ENCODE assay signal across 8 cellular contexts in genomic region chrX:46912098-46912672, GRCh38. TPM values are rescaled to one million over a fixed set of nuclear protein-coding genes. Genes with fewer than 3 reads are reported as not detected.
A peak's percentile ranks its signal among the peaks of the same experiment; 100 is the strongest.
DNase-seq lines count a peak whose midpoint lies in the region; ATAC-seq, FAIRE-seq and TF ChIP-seq lines count a peak whose summit lies in the region.

JADE3 (plus strand) TSS chrX:46912421; CDS start chrX:46984895, 72,474 bp downstream.

- peak; percentile 91 for ATAC-seq in foreskin keratinocyte

- H3K4me1 ChIP-seq in foreskin keratinocyte, result no peaks in the 10 kb centered on the region

- FAIRE-seq in urothelium cell line (lab: Jason Lieb, UNC), result no peak

- H3K36me3 Mint-ChIP-seq in activated T-helper 2 cell treated with anti-CD3 and anti-CD28 coated beads, Interferon-gamma antibody, Interleukin-2, Interleukin-4, amounts not matched to agents 10 μg/mL and 5 μg/mL and 100 μg/mL, durations not matched to agents 14 hours and 24 hours and 36 hours (ENCODE audit: low read depth), result no peaks in the 10 kb centered on the region
- H3K36me3 Mint-ChIP-seq in nephron (ENCODE audit: low read depth), result no peaks in the 10 kb centered on the region

- DNase-seq in activated CD4-positive, alpha-beta T cell treated with anti-CD3 and anti-CD28 coated beads for 1 hour, result peak; percentile 7
- no peak for DNase-seq in activated CD4-positive, alpha-beta T cell treated with anti-CD3 and anti-CD28 coated beads, Interleukin-2, amount 50 U/mL, for 1 hour
- DNase-seq in HuH-7 (ENCODE audit: low spot score) (peak; percentile 53), NOMO-1 treated with dmso at 0.1 percent for 144 hours (lab: John Stamatoyannopoulos, UW; ENCODE audit: unreplicated experiment) (peak; percentile 32), foreskin keratinocyte (peak in 1 of 2 donors; percentile 35), urothelium cell line (ENCODE audit: low spot score) (peak; percentile 77)
- DNase-seq in activated T-helper 2 cell treated with anti-CD3 and anti-CD28 coated beads, Interferon-gamma antibody, Interleukin-2, Interleukin-4, amounts not matched to agents 10 μg/mL and 5 μg/mL and 100 μg/mL, durations not matched to agents 14 hours and 24 hours and 36 hours (ENCODE audit: low spot score), result peak; percentile 11

- peak within 1 kb of the TSS; percentile 79 for H3K4me3 Mint-ChIP-seq in activated T-helper 2 cell treated with anti-CD3 and anti-CD28 coated beads, Interferon-gamma antibody, Interleukin-2, Interleukin-4, amounts not matched to agents 10 μg/mL and 5 μg/mL and 100 μg/mL, durations not matched to agents 14 hours and 24 hours and 36 hours (ENCODE audit: low read depth)
- H3K4me3 Mint-ChIP-seq in nephron, result peak within 1 kb of the TSS; percentile 88 to 95 (median 93)

- H3K27ac Mint-ChIP-seq in activated T-helper 2 cell treated with anti-CD3 and anti-CD28 coated beads, Interferon-gamma antibody, Interleukin-2, Interleukin-4, amounts not matched to agents 10 μg/mL and 5 μg/mL and 100 μg/mL, durations not matched to agents 14 hours and 24 hours and 36 hours, result no peak within 1 kb of the TSS
- peak within 1 kb of the TSS in 1 of 3 experiments; percentile 95 for H3K27ac Mint-ChIP-seq in nephron

- H3K9me3 Mint-ChIP-seq in activated T-helper 2 cell treated with anti-CD3 and anti-CD28 coated beads, Interferon-gamma antibody, Interleukin-2, Interleukin-4, amounts not matched to agents 10 μg/mL and 5 μg/mL and 100 μg/mL, durations not matched to agents 14 hours and 24 hours and 36 hours, result no peaks in the 10 kb centered on the region
- peaks cover 12% of the 10 kb centered on the region for H3K9me3 Mint-ChIP-seq in nephron

- peaks cover 11% of the 10 kb centered on the region for H3K4me1 Mint-ChIP-seq in activated T-helper 2 cell treated with anti-CD3 and anti-CD28 coated beads, Interferon-gamma antibody, Interleukin-2, Interleukin-4, amounts not matched to agents 10 μg/mL and 5 μg/mL and 100 μg/mL, durations not matched to agents 14 hours and 24 hours and 36 hours (ENCODE audit: low read depth)
- peaks cover 4% of the 10 kb centered on the region for H3K4me1 Mint-ChIP-seq in nephron

- intact Hi-C loops in activated T-helper 2 cell treated with anti-CD3 and anti-CD28 coated beads, Interferon-gamma antibody, Interleukin-2, Interleukin-4, amounts not matched to agents 10 μg/mL and 5 μg/mL and 100 μg/mL, durations not matched to agents 14 hours and 24 hours and 36 hours (cut with micrococcal nuclease), result no loop called here

- H3K27me3 ChIP-seq in foreskin keratinocyte, result no peaks in the 10 kb centered on the region

- H3K27ac ChIP-seq in foreskin keratinocyte, result peak within 1 kb of the TSS; percentile 16

- H3K27me3 Mint-ChIP-seq in activated T-helper 2 cell treated with anti-CD3 and anti-CD28 coated beads, Interferon-gamma antibody, Interleukin-2, Interleukin-4, amounts not matched to agents 10 μg/mL and 5 μg/mL and 100 μg/mL, durations not matched to agents 14 hours and 24 hours and 36 hours (ENCODE audit: low read depth), result peaks cover 59% of the 10 kb centered on the region
- H3K27me3 Mint-ChIP-seq in nephron (ENCODE audit: low read depth), result peaks cover 9% of the 10 kb centered on the region

- TF ChIP-seq CTCF in foreskin keratinocyte (conservative IDR thresholded peaks at IDR 0.05), result peak; percentile 1
- TF ChIP-seq CTCF in nephron (IDR thresholded peaks at IDR 0.05; ENCODE audit: unreplicated experiment in 3 of 3), result no peak

RNA-seq across cellular contexts. Expression of gene JADE3, which starts in this region (rescaled TPM):
- 3.0 and 3.8 TPM in 2 replicates for total RNA-seq in activated T-helper 2 cell treated with anti-CD3 and anti-CD28 coated beads, Interferon-gamma antibody, Interleukin-2, Interleukin-4, amounts not matched to agents 10 μg/mL and 5 μg/mL and 100 μg/mL, durations not matched to agents 14 hours and 24 hours and 36 hours
- total RNA-seq in foreskin keratinocyte, result 8.2 and 8.6 TPM in 2 replicates
- 2.1 and 2.6 TPM in 2 replicates for polyA plus RNA-seq in foreskin keratinocyte
